In genomic region chr11:75344186-75344585, GRCh38 we compare ENCODE assay signal across 12 cellular contexts. TPM values are rescaled to one million over a fixed set of nuclear protein-coding genes. Genes with fewer than 3 reads are reported as not detected.
A peak's percentile ranks its signal among the peaks of the same experiment; 100 is the strongest.
DNase-seq lines count a peak whose midpoint lies in the region; ATAC-seq and TF ChIP-seq lines count a peak whose summit lies in the region.
"Had no signal": no experiment of that assay in that cellular context is flagged by ENCODE, and none has a peak within 500 bp of the region (broad histone marks: within the 10 kb centered on the region; RNA-seq: fewer than 3 reads in every experiment).

No MANE protein-coding gene starts in this region.

- no peak overlapping the region for H3K4me3 ChIP-seq in IMR-90 (ENCODE audit: insufficient read depth, low read depth, low read length)
- H3K4me3 ChIP-seq in esophagus squamous epithelium = no peak overlapping the region
- H3K4me3 ChIP-seq in trophoblast cell (ENCODE audit: low read depth, low read length) = no peak overlapping the region
- H3K4me3 ChIP-seq: SJSA1 had no signal

- H2AK5ac ChIP-seq in IMR-90 (ENCODE audit: low read depth, low read length) (peak overlapping the region; percentile 40), trophoblast cell (ENCODE audit: low read length) (peak overlapping the region; percentile 77)

- H3K4me2 ChIP-seq in IMR-90 (ENCODE audit: low read depth, low read length) (no peak overlapping the region), trophoblast cell (ENCODE audit: low read length) (no peak overlapping the region)

- H3K4me1 ChIP-seq in IMR-90 (ENCODE audit: control insufficient read depth, insufficient read depth, low read length) (peaks cover 51% of the 10 kb centered on the region), esophagus squamous epithelium (peaks cover 96 to 100% (median 99%) of the 10 kb centered on the region in 3 donors), trophoblast cell (ENCODE audit: control insufficient read depth in 1 of 2, insufficient read depth in 2 of 2, low read length in 2 of 2) (peaks cover 79 to 91% of the 10 kb centered on the region in 2 experiments)
- H3K4me1 ChIP-seq: SJSA1 had no signal

- peaks cover 28% of the 10 kb centered on the region for H3K9me1 ChIP-seq in IMR-90 (ENCODE audit: insufficient read depth, low read length)

- H2BK120ac ChIP-seq in IMR-90 (ENCODE audit: low read depth, low read length) = no peak overlapping the region; the same call in 1 of the 2 replicates
- H2BK120ac ChIP-seq in trophoblast cell (ENCODE audit: insufficient read depth, low read length, poor library complexity) = peak overlapping the region; percentile 2

- POLR2A ChIA-PET in IMR-90 (lab: Charles Lee; ENCODE audit: unreplicated experiment) = no interaction called here

- H3K36me3 ChIP-seq in IMR-90 (ENCODE audit: control insufficient read depth, insufficient read depth, low read length) = no peaks in the 10 kb centered on the region
- H3K36me3 ChIP-seq in esophagus squamous epithelium = no peaks in the 10 kb centered on the region
- H3K36me3 ChIP-seq in trophoblast cell (ENCODE audit: control insufficient read depth in 1 of 2, insufficient read depth in 2 of 2, low read length in 2 of 2) = peaks cover 2 to 4% of the 10 kb centered on the region in 2 experiments
- H3K36me3 ChIP-seq: SJSA1 had no signal

- H3K27ac ChIP-seq in C4-2B = peak overlapping the region; percentile 97
- H3K27ac ChIP-seq in IMR-90 (ENCODE audit: insufficient read depth, low read length) = no peak overlapping the region
- H3K27ac ChIP-seq in esophagus squamous epithelium = peak overlapping the region in 3 of 4 donors; percentile 87 to 97 (median 93)
- no peak overlapping the region for H3K27ac ChIP-seq in trophoblast cell (ENCODE audit: low read depth, low read length)
- H3K27ac ChIP-seq: SJSA1 had no signal

- H4K91ac ChIP-seq in IMR-90 (ENCODE audit: insufficient read depth, low read depth, low read length) (no peak overlapping the region), trophoblast cell (ENCODE audit: low read depth, low read length) (peak overlapping the region; percentile 71)

- no peak overlapping the region for H4K8ac ChIP-seq in IMR-90 (ENCODE audit: low read depth in 2 of 2, low read length in 2 of 2)
- peak overlapping the region; percentile 8 for H4K8ac ChIP-seq in trophoblast cell (ENCODE audit: low read depth, low read length)

- H3K4me3 Mint-ChIP-seq in osteocyte (ENCODE audit: unreplicated experiment) = no peak overlapping the region
- H3K4me3 Mint-ChIP-seq: activated CD4-positive, alpha-beta T cell treated with anti-CD3 and anti-CD28 coated beads, Interleukin-2, amount 10 ng/mL, durations not matched to agents 24 days and 14 days had no signal

- H3K23ac ChIP-seq in IMR-90 (ENCODE audit: low read depth, low read length) (no peak overlapping the region), trophoblast cell (ENCODE audit: low read length) (no peak overlapping the region)

- no peaks in the 10 kb centered on the region for H3K9me3 Mint-ChIP-seq in osteocyte (ENCODE audit: unreplicated experiment)
- H3K9me3 Mint-ChIP-seq: activated CD4-positive, alpha-beta T cell treated with anti-CD3 and anti-CD28 coated beads, Interleukin-2, amount 10 ng/mL, durations not matched to agents 24 days and 14 days; activated naive CD4-positive, alpha-beta T cell treated with anti-CD3 and anti-CD28 coated beads, Interleukin-2, amount 50 U/mL, for 24 hours had no signal

- no peak overlapping the region for H2BK15ac ChIP-seq in IMR-90 (ENCODE audit: low read depth, low read length)

- no peak for DNase-seq in IMR-90
- no peak for DNase-seq in esophagus squamous epithelium (lab: John Stamatoyannopoulos, UW)
- DNase-seq in trophoblast cell = no peak
- no peak for DNase-seq in C1 segment of cervical spinal cord (lab: John Stamatoyannopoulos, UW)
- no peak for DNase-seq in NCI-H1105 treated with DMSO at 0.1 percent for 48 hours (lab: John Stamatoyannopoulos, UW)
- no peak for DNase-seq in NCI-H2107 (lab: John Stamatoyannopoulos, UW)
- DNase-seq in osteocyte (ENCODE audit: extremely low spot score, unreplicated experiment) = no peak
- DNase-seq: activated CD4-positive, alpha-beta T cell treated with anti-CD3 and anti-CD28 coated beads, Interleukin-2, amount 10 ng/mL, durations not matched to agents 24 days and 14 days; stimulated activated naive CD8-positive, alpha-beta T cell treated with anti-CD3 and anti-CD28 coated beads, Interleukin-15, Interleukin-2, amounts not matched to agents 100 U/mL and 50 U/mL, for 24 hours had no signal

- H2AFZ ChIP-seq in IMR-90 (replicated peaks; ENCODE audit: low read length, poor library complexity) = no peak overlapping the region
- H2AFZ ChIP-seq in trophoblast cell (ENCODE audit: insufficient read depth, low read length, poor library complexity) = peak overlapping the region; percentile 18

- TF ChIP-seq RAD21 in IMR-90 (IDR thresholded peaks at IDR 0.05; ENCODE audit: low read length) = no peak

- 100% methylated on average over 2 of the region's 3 CpGs; no CpG with 5 or more reads in 1 of the 2 experiments for WGBS in IMR-90 (ENCODE audit: extremely low coverage in 2 of 2, insufficient read length in 1 of 2), 2 experiments
- 70% methylated on average over 2 of the region's 3 CpGs; no CpG with 5 or more reads in 1 of the 2 donors for WGBS in esophagus squamous epithelium, 2 donors
- whole genome bisulfite sequencing in trophoblast cell (ENCODE audit: extremely low coverage, insufficient coverage, insufficient read length) = no CpG with 5 or more reads among the region's 3 CpGs

- intact Hi-C loops in IMR-90 (cut with micrococcal nuclease) (no loop called here), esophagus squamous epithelium (cut with DNase I) (no loop called here)

- no peak overlapping the region for H3K27ac Mint-ChIP-seq in osteocyte (ENCODE audit: unreplicated experiment)
- H3K27ac Mint-ChIP-seq: activated CD4-positive, alpha-beta T cell treated with anti-CD3 and anti-CD28 coated beads, Interleukin-2, amount 10 ng/mL, durations not matched to agents 24 days and 14 days had no signal

- H4K20me1 ChIP-seq in IMR-90 (ENCODE audit: insufficient read depth, low read length) = peaks cover 16% of the 10 kb centered on the region

- H3K4ac ChIP-seq in IMR-90 (ENCODE audit: low read depth, low read length) (no peak overlapping the region), trophoblast cell (ENCODE audit: low read depth, low read length) (peak overlapping the region; percentile 71)

- H3K27me3 ChIP-seq in IMR-90 (ENCODE audit: control insufficient read depth, insufficient read depth, low read length) (no peaks in the 10 kb centered on the region), esophagus squamous epithelium (no peaks in the 10 kb centered on the region), trophoblast cell (ENCODE audit: insufficient read depth, low read length) (no peaks in the 10 kb centered on the region)
- H3K27me3 ChIP-seq: SJSA1 had no signal

- peaks cover 30% of the 10 kb centered on the region for H3K79me2 ChIP-seq in trophoblast cell (ENCODE audit: control insufficient read depth, insufficient read depth, low read length, poor library complexity)

- no peak overlapping the region for H4K12ac ChIP-seq in trophoblast cell (ENCODE audit: low read depth, low read length)

- H3K4me1 Mint-ChIP-seq in osteocyte (ENCODE audit: unreplicated experiment) = peaks cover 67% of the 10 kb centered on the region

- no peaks in the 10 kb centered on the region for H3K36me3 Mint-ChIP-seq in osteocyte (ENCODE audit: unreplicated experiment)
- H3K36me3 Mint-ChIP-seq: activated naive CD4-positive, alpha-beta T cell treated with anti-CD3 and anti-CD28 coated beads, Interleukin-2, amount 50 U/mL, for 24 hours had no signal

- H3K14ac ChIP-seq in IMR-90 (replicated peaks; ENCODE audit: low read depth, low read length) = no peak overlapping the region
- peak overlapping the region; percentile 33 for H3K14ac ChIP-seq in trophoblast cell (ENCODE audit: low read length)

- peaks cover 0 to 14% of the 10 kb centered on the region in 2 experiments; a peak in 2 of 4 replicates for H3K79me1 ChIP-seq in IMR-90 (ENCODE audit: low read depth in 1 of 2, low read length in 2 of 2)
- peaks cover 37% of the 10 kb centered on the region for H3K79me1 ChIP-seq in trophoblast cell (ENCODE audit: low read length)

- no peaks in the 10 kb centered on the region for H3K27me3 Mint-ChIP-seq in osteocyte (ENCODE audit: unreplicated experiment)
- H3K27me3 Mint-ChIP-seq: activated CD4-positive, alpha-beta T cell treated with anti-CD3 and anti-CD28 coated beads, Interleukin-2, amount 10 ng/mL, durations not matched to agents 24 days and 14 days; activated naive CD4-positive, alpha-beta T cell treated with anti-CD3 and anti-CD28 coated beads, Interleukin-2, amount 50 U/mL, for 24 hours had no signal

- H3K56ac ChIP-seq in IMR-90 (ENCODE audit: extremely low read depth, insufficient read depth, low read length) = no peak overlapping the region

- H3K18ac ChIP-seq in IMR-90 (ENCODE audit: low read depth, low read length) = no peak overlapping the region
- peak overlapping the region; percentile 42 for H3K18ac ChIP-seq in trophoblast cell (ENCODE audit: low read length)

- H2AK9ac ChIP-seq in IMR-90 (replicated peaks; ENCODE audit: low read depth, low read length, poor library complexity) = peak overlapping the region; percentile 34

- H3K9me3 ChIP-seq in IMR-90 (ENCODE audit: control insufficient read depth, insufficient read depth, low read length) (no peaks in the 10 kb centered on the region), esophagus squamous epithelium (no peaks in the 10 kb centered on the region), trophoblast cell (ENCODE audit: insufficient read depth, low read depth, low read length) (no peaks in the 10 kb centered on the region)
- H3K9me3 ChIP-seq: SJSA1 had no signal

- no peak overlapping the region for H3K9ac ChIP-seq in IMR-90 (ENCODE audit: low read depth, low read length)
- no peak overlapping the region for H3K9ac ChIP-seq in trophoblast cell (ENCODE audit: low read length)

- no TSS peak for BruUV-seq in IMR-90 (replicated peaks; lab: Mats Ljungman, UMichigan)

- H2BK5ac ChIP-seq in IMR-90 (ENCODE audit: low read depth, low read length, poor library complexity, severe bottlenecking) (no peak overlapping the region), trophoblast cell (ENCODE audit: low read depth, low read length, poor library complexity) (no peak overlapping the region)

- no peak for ATAC-seq in IMR-90 (ENCODE audit: low read depth)
- ATAC-seq: stimulated activated naive CD8-positive, alpha-beta T cell treated with anti-CD3 and anti-CD28 coated beads, Interleukin-15, Interleukin-2, amounts not matched to agents 100 U/mL and 50 U/mL, for 24 hours had no signal

- H2BK12ac ChIP-seq in trophoblast cell (ENCODE audit: low read length) = peak overlapping the region; percentile 74

- dilution Hi-C loops in IMR-90 (cut with HindIII; ENCODE audit: low sequenced_read_pairs, unreplicated experiment) = no loop called here

- in situ Hi-C loops in IMR-90 (cut with MboI; ENCODE audit: low sequenced_read_pairs) = no loop called here

- H4K5ac ChIP-seq in IMR-90 (ENCODE audit: low read depth, low read length) = no peak overlapping the region

- no peak for TF ChIP-seq CTCF in C4-2B (conservative IDR thresholded peaks at IDR 0.05)
- no peak for TF ChIP-seq CTCF in IMR-90 (conservative IDR thresholded peaks at IDR 0.05; ENCODE audit: low read depth, low read length)
- TF ChIP-seq CTCF in esophagus squamous epithelium (IDR thresholded peaks at IDR 0.05) = no peak
- TF ChIP-seq CTCF in osteocyte (IDR thresholded peaks at IDR 0.05) = no peak

- TF ChIP-seq POLR2A in IMR-90 (IDR thresholded peaks at IDR 0.05; ENCODE audit: low read depth, low read length) (no peak), esophagus squamous epithelium (IDR thresholded peaks at IDR 0.05) (no peak)

- CTCF ChIA-PET in IMR-90 (lab: Yijun Ruan, JAX) = no interaction called here

- no peak overlapping the region for H2BK20ac ChIP-seq in IMR-90 (ENCODE audit: low read depth, low read length)

RNA-seq across cellular contexts. Expression of gene ARRB1, which starts 7.3 kb away (rescaled TPM):
- total RNA-seq in IMR-90 (2012; rRNA removed) (13.1 and 17.4 TPM in 2 replicates), esophagus squamous epithelium (10 to 100 TPM in 3 of 4 donors, 1 to 10 TPM in 1; 9.6 to 24.8 (median 17.8) TPM), osteocyte (11.3 and 13.2 TPM in 2 replicates)
- polyA plus RNA-seq in IMR-90 (2012; rRNA removed) = 11.0 and 11.4 TPM in 2 replicates
- 11.9 and 16.6 TPM in 2 replicates for polyA plus RNA-seq in IMR-90 (2012; cell fraction: cytosol; rRNA removed)
- polyA plus RNA-seq in IMR-90 (2012; cell fraction: nucleus; rRNA removed; ENCODE audit: low replicate concordance) = 9.6 and 12.8 TPM in 2 replicates
- polyA plus RNA-seq in trophoblast cell (2013) = 34.1 and 34.7 TPM in 2 replicates

RNA-seq across cellular contexts. Expression of gene RPS3, which starts 55.1 kb away (rescaled TPM):
- 2,360 and 3,444 TPM in 2 replicates for total RNA-seq in IMR-90 (2012; rRNA removed)
- 2,477 and 2,872 TPM in 2 replicates for polyA plus RNA-seq in IMR-90 (2012; rRNA removed)
- 2,410 and 4,196 TPM in 2 replicates for polyA plus RNA-seq in IMR-90 (2012; cell fraction: cytosol; rRNA removed)
- 593 and 1,092 TPM in 2 replicates for polyA plus RNA-seq in IMR-90 (2012; cell fraction: nucleus; rRNA removed; ENCODE audit: low replicate concordance)
- total RNA-seq in esophagus squamous epithelium = 1,000 to 10,000 TPM; 1,101 to 2,606 (median 1,579) TPM
- 4,211 and 4,337 TPM in 2 replicates for polyA plus RNA-seq in trophoblast cell (2013)
- total RNA-seq in osteocyte = 2,093 and 2,150 TPM in 2 replicates

Comparison
In these comparisons a context has a peak if more than half of its experiments do, and no peak if none do; other contexts are left out.
1. H3K27ac ChIP-seq: peak in C4-2B (single experiment) and esophagus squamous epithelium (3 of 4); none in IMR-90 (single experiment) and trophoblast cell (single experiment).